ENCODE assay signal across 2 cellular contexts in genomic region chr17:8799001-8799850, GRCh38.
TF ChIP-seq lines count a peak whose summit lies in the region.

Gene MFSD6L, minus strand, starts transcription at chr17:8799365. Its CDS starts 245 bp downstream, at chr17:8799120.

TF ChIP-seq in IMR-90, 13 proteins besides CTCF, POLR2A, EP300 and RAD21:
- no peak for TF ChIP-seq NFE2L2 (IDR thresholded peaks at IDR 0.05; ENCODE audit: low read depth, low read length)
- TF ChIP-seq MAZ (IDR thresholded peaks at IDR 0.05; ENCODE audit: borderline replicate concordance, low read depth, low read length), result no peak

TF ChIP-seq in H1, 55 proteins besides CTCF, POLR2A, EP300 and RAD21:
- peak; percentile 20; the same call in 1 of the 2 replicates for TF ChIP-seq NRF1 (IDR thresholded peaks at IDR 0.05; ENCODE audit: low read depth, low read length)
- no peak for TF ChIP-seq SP2 (IDR thresholded peaks at IDR 0.05; ENCODE audit: low read length)
- no peak for TF ChIP-seq CBX8 (IDR thresholded peaks at IDR 0.05; ENCODE audit: borderline replicate concordance, low read depth, low read length)
- TF ChIP-seq TAF1 (IDR thresholded peaks at IDR 0.05; ENCODE audit: low read depth, low read length), result 0 out of 2 replicates have a peak, but pooled peaks have one; percentile 41
- TF ChIP-seq E2F6 (IDR thresholded peaks at IDR 0.05), result peak; percentile 52; the same call in 1 of the 2 replicates
- TF ChIP-seq GTF2F1 (IDR thresholded peaks at IDR 0.05; ENCODE audit: borderline replicate concordance, low read depth, low read length), result no peak
- no peak for TF ChIP-seq SIRT6 (IDR thresholded peaks at IDR 0.05; ENCODE audit: low read length)
- peak; percentile 42; the same call in 1 of the 2 replicates for TF ChIP-seq SP4 (IDR thresholded peaks at IDR 0.05; ENCODE audit: low read length)
- TF ChIP-seq ATF2 (IDR thresholded peaks at IDR 0.05; ENCODE audit: low read length), result no peak
- TF ChIP-seq CTBP2 (IDR thresholded peaks at IDR 0.05; ENCODE audit: borderline replicate concordance, insufficient read depth, insufficient read length, low read length), result no peak
- 0 out of 2 replicates have a peak, but pooled peaks have one; percentile 9 for TF ChIP-seq SP1 (IDR thresholded peaks at IDR 0.05; ENCODE audit: low read depth, low read length)
- TF ChIP-seq BCL11A (IDR thresholded peaks at IDR 0.05; ENCODE audit: low read depth in 2 of 2, low read length in 2 of 2), result no peak
- no peak for TF ChIP-seq RNF2 (IDR thresholded peaks at IDR 0.05; ENCODE audit: borderline replicate concordance, low read depth, low read length, missing control alignments, poor library complexity, severe bottlenecking)
- TF ChIP-seq NANOG (IDR thresholded peaks at IDR 0.05; ENCODE audit: insufficient read depth, low read depth, low read length, poor library complexity, severe bottlenecking), result no peak
- no peak for TF ChIP-seq SIX5 (IDR thresholded peaks at IDR 0.05; ENCODE audit: low read depth, low read length)
- TF ChIP-seq HDAC6 (IDR thresholded peaks at IDR 0.05; ENCODE audit: low read depth, low read length), result no peak
- TF ChIP-seq CHD7 (IDR thresholded peaks at IDR 0.05; ENCODE audit: insufficient replicate concordance, low read length), result no peak
- TF ChIP-seq KDM5A (IDR thresholded peaks at IDR 0.05; ENCODE audit: low read length), result no peak
- no peak for TF ChIP-seq HDAC2 (IDR thresholded peaks at IDR 0.05; ENCODE audit: borderline replicate concordance in 1 of 2, low read depth in 2 of 2, low read length in 2 of 2)
- TF ChIP-seq USF2 (IDR thresholded peaks at IDR 0.05; ENCODE audit: low read length), result no peak
- peak; percentile 42; the same call in 1 of the 2 replicates for TF ChIP-seq TBP (IDR thresholded peaks at IDR 0.05; ENCODE audit: low read depth, low read length)
- no peak for TF ChIP-seq CREB1 (IDR thresholded peaks at IDR 0.05)
- TF ChIP-seq MAFK (IDR thresholded peaks at IDR 0.05; ENCODE audit: low read depth, low read length), result no peak
- no peak for TF ChIP-seq ATF3 (IDR thresholded peaks at IDR 0.05; ENCODE audit: insufficient read depth, low read depth, low read length)
- TF ChIP-seq PHF8 (conservative IDR thresholded peaks at IDR 0.05; ENCODE audit: low read depth, low read length), result peak; percentile 49; the same call in 1 of the 2 replicates
- TF ChIP-seq CHD2 (IDR thresholded peaks at IDR 0.05; ENCODE audit: low read length), result no peak
- no peak for TF ChIP-seq RFX5 (IDR thresholded peaks at IDR 0.05; ENCODE audit: borderline replicate concordance, low read depth, low read length)
- peak; percentile 89 for TF ChIP-seq MAX (IDR thresholded peaks at IDR 0.05)
- TF ChIP-seq CEBPB (IDR thresholded peaks at IDR 0.05; ENCODE audit: low read depth, low read length), result no peak
- TF ChIP-seq SIN3A (conservative IDR thresholded peaks at IDR 0.05 in 1 of 2, IDR thresholded peaks at IDR 0.05 in 1 of 2; ENCODE audit: low read depth in 1 of 2, low read length in 2 of 2), result 0 out of 4 replicates have a peak, but pooled peaks of 1 of the 2 experiments have one; percentile 7
- no peak for TF ChIP-seq SRF (IDR thresholded peaks at IDR 0.05; ENCODE audit: low read depth, low read length)
- TF ChIP-seq RXRA (IDR thresholded peaks at IDR 0.05; ENCODE audit: insufficient read depth, low read depth, low read length), result no peak
- TF ChIP-seq GABPA (IDR thresholded peaks at IDR 0.05; ENCODE audit: borderline replicate concordance, insufficient read depth, low read length), result 0 out of 2 replicates have a peak, but pooled peaks have one; percentile 62
- peak; percentile 57 for TF ChIP-seq KDM4A (IDR thresholded peaks at IDR 0.05; ENCODE audit: low read depth, low read length, severe bottlenecking)
- no peak for TF ChIP-seq KDM1A (IDR thresholded peaks at IDR 0.05; ENCODE audit: borderline replicate concordance, low read length)
- no peak for TF ChIP-seq JUND (IDR thresholded peaks at IDR 0.05; ENCODE audit: low read length)
- TF ChIP-seq YY1 (IDR thresholded peaks at IDR 0.05; ENCODE audit: low read depth, low read length), result 0 out of 2 replicates have a peak, but pooled peaks have one; percentile 32
- peak; percentile 94 for TF ChIP-seq TCF12 (IDR thresholded peaks at IDR 0.05; ENCODE audit: low read depth, low read length)
- no peak for TF ChIP-seq SAP30 (IDR thresholded peaks at IDR 0.05; ENCODE audit: insufficient read depth, insufficient replicate concordance, low read length)
- peak; percentile 46; the same call in 1 of the 2 replicates for TF ChIP-seq EGR1 (IDR thresholded peaks at IDR 0.05; ENCODE audit: borderline replicate concordance, low read depth, low read length)
- TF ChIP-seq TEAD4 (IDR thresholded peaks at IDR 0.05; ENCODE audit: low read depth, low read length), result peak; percentile 41; the same call in 1 of the 2 replicates
- TF ChIP-seq POLR2AphosphoS5 (IDR thresholded peaks at IDR 0.05; ENCODE audit: low read depth, low read length), result no peak
- TF ChIP-seq CBX5 (IDR thresholded peaks at IDR 0.05; ENCODE audit: low read depth, low read length), result no peak
- no peak for TF ChIP-seq FOSL1 (IDR thresholded peaks at IDR 0.05; ENCODE audit: insufficient read depth, low read depth, low read length)
- TF ChIP-seq BRCA1 (IDR thresholded peaks at IDR 0.05; ENCODE audit: low read depth, low read length), result no peak
- TF ChIP-seq SUZ12 (IDR thresholded peaks at IDR 0.05; ENCODE audit: low read length), result no peak
TF ChIP-seq in H1: peak in this region for 15.
